15 cellular contexts compared by ENCODE assay signal in the genomic region with DNA sequence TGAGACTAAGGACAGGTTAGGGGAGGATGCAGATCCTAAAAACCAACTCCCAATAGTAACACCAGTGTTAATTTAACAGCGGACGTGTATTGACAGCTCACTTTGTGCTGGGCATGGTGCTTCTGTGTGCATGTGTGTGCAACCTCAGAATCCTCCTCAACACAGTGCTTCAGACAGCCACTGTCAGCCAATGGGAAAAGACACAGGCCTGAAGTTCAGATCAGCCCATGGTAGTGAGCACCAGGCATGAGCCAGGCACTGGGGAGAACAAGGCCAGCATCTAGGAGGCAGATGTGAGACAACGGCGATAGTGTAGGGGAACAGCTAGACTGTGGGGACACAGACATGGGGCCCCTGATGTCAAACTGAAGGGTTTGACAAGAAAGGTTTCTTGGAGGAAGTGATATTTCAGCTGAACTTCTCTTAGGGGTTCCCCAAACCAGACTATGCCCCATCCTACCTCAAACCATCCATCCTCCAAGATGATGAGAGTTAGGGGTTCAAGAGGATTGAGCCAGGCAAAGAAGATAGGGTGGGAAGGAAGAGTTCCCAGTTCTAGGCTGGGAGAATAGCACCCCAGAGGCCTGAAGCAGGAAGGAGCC.
"Had no signal": no experiment of that assay in that cellular context is flagged by ENCODE, and none has a peak within 500 bp of the region (broad histone marks: within the 10 kb centered on the region; RNA-seq: fewer than 3 reads in every experiment).

No MANE protein-coding gene starts in this region.

- H3K27ac Mint-ChIP-seq: activated B cell treated with CpG ODN at 0.5 μM for 24 hours; activated CD4-positive, alpha-beta memory T cell treated with anti-CD3 and anti-CD28 coated beads for 36 hours; natural killer cell treated with Interleukin-12 subunit alpha and Interleukin-12 subunit beta and Interleukin-15 and Interleukin-18, amount 100 ng/mL, for 72 hours; progenitor cell of endocrine pancreas; T-helper 2 cell treated with Interferon-gamma antibody and Interleukin-4, amounts not matched to agents 5 μg/mL and 100 μg/mL, for 36 hours had no signal

- H3K36me3 Mint-ChIP-seq: activated CD4-positive, alpha-beta memory T cell treated with anti-CD3 and anti-CD28 coated beads for 36 hours; natural killer cell treated with Interleukin-12 subunit alpha and Interleukin-12 subunit beta and Interleukin-15 and Interleukin-18, amount 100 ng/mL, for 72 hours had no signal

- ATAC-seq: natural killer cell treated with Interleukin-12 subunit alpha and Interleukin-12 subunit beta and Interleukin-15 and Interleukin-18, amount 100 ng/mL, for 72 hours had no signal

- H3K9me3 Mint-ChIP-seq: natural killer cell treated with Interleukin-12 subunit alpha and Interleukin-12 subunit beta and Interleukin-15 and Interleukin-18, amount 100 ng/mL, for 72 hours had no signal

- FAIRE-seq: TTC549 had no signal

- DNase-seq: activated B cell treated with CpG ODN at 0.5 μM for 24 hours; activated CD4-positive, alpha-beta memory T cell treated with anti-CD3 and anti-CD28 coated beads for 36 hours; activated CD4-positive, alpha-beta T cell treated with anti-CD3 and anti-CD28 coated beads for 4 hours; activated naive CD4-positive, alpha-beta T cell; activated T-cell treated with anti-CD3 and anti-CD28 coated beads for 4 hours; central memory CD4-positive, alpha-beta T cell; mesendoderm; stimulated activated CD4-positive, alpha-beta T cell treated with anti-CD3 and anti-CD28 coated beads, Interleukin-12 subunit alpha, Interleukin-12 subunit beta, amount 100 ng/mL, for 4 hours; stimulated activated CD4-positive, alpha-beta T cell treated with anti-CD3 and anti-CD28 coated beads, Interleukin-1b, Interleukin-23, amount 100 ng/mL, for 48 hours; stomach; thyroid gland had no signal

- H3K4me3 Mint-ChIP-seq: activated B cell treated with CpG ODN at 0.5 μM for 24 hours; activated CD4-positive, alpha-beta memory T cell treated with anti-CD3 and anti-CD28 coated beads for 36 hours; natural killer cell treated with Interleukin-12 subunit alpha and Interleukin-12 subunit beta and Interleukin-15 and Interleukin-18, amount 100 ng/mL, for 72 hours; T-helper 2 cell treated with Interferon-gamma antibody and Interleukin-4, amounts not matched to agents 5 μg/mL and 100 μg/mL, for 36 hours had no signal

- H3K27me3 Mint-ChIP-seq: activated B cell treated with CpG ODN at 0.5 μM for 24 hours; activated CD4-positive, alpha-beta memory T cell treated with anti-CD3 and anti-CD28 coated beads for 36 hours; natural killer cell treated with Interleukin-12 subunit alpha and Interleukin-12 subunit beta and Interleukin-15 and Interleukin-18, amount 100 ng/mL, for 72 hours; progenitor cell of endocrine pancreas had no signal
